Comparison of ENCODE assay signal across 12 cellular contexts in the genomic region with DNA sequence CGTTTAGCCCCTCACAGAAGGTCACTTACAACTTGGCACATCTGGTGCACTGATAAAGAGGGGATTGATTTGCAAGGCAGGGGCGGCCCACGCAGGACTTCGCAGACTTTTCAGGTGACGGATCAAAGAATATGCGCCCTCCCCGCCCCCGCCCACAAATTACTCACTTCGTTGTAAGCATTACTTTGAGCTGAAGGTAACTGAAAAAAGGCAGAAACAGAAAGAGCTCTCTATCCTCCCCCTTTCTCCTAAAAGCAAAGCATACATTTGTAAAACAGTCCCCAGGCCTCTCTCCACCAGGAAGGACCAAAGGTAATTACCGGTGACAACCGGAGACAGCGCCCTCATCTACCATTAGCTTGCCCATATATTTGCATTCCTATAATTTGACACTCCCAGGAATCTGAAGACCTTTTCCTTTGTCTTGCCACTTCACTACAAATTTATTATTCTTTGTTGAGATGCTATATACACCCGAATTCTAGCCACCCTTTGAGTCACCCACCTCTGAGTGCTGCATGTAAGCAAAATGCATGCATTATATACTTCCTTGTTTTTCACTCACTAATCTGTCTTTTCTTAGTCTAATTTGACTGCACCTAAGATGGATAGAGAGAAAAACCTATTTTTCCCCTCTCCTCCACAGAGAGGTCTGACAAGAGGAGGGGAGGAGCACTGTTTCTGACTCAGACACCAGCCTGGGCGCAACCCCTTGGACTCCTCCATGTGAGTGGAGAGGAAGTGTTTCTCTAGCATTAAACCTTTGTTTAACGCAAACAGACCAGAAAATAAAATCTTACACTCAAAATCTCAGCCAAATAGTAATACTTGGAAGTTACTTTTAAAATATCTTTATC.
A peak's percentile ranks its signal among the peaks of the same experiment; 100 is the strongest.
DNase-seq lines count a peak whose midpoint lies in the region; ATAC-seq and TF ChIP-seq lines count a peak whose summit lies in the region.
"Had no signal": no experiment of that assay in that cellular context is flagged by ENCODE, and none has a peak within 500 bp of the region (broad histone marks: within the 10 kb centered on the region; RNA-seq: fewer than 3 reads in every experiment).

No MANE protein-coding gene starts in this region.

- no peaks in the 10 kb centered on the region for H3K36me3 ChIP-seq in neural progenitor cell
- H3K36me3 ChIP-seq: ascending aorta, esophagus squamous epithelium had no signal

- H3K4me3 Mint-ChIP-seq in neural progenitor cell: no peak overlapping the region

- peaks cover 12% of the 10 kb centered on the region for H3K4me1 Mint-ChIP-seq in neural progenitor cell

- H3K36me3 Mint-ChIP-seq in neural progenitor cell: no peaks in the 10 kb centered on the region

- no peak overlapping the region for H3K27ac ChIP-seq in neural progenitor cell
- H3K27ac ChIP-seq: ascending aorta, esophagus squamous epithelium had no signal

- no peaks in the 10 kb centered on the region for H3K9me3 ChIP-seq in neural progenitor cell (ENCODE audit: low read depth)
- H3K9me3 ChIP-seq: ascending aorta, esophagus squamous epithelium had no signal

- H3K4me3 ChIP-seq in neural progenitor cell: no peak overlapping the region
- H3K4me3 ChIP-seq: ascending aorta, esophagus squamous epithelium had no signal

- H2AFZ ChIP-seq in neural progenitor cell (replicated peaks): no peak overlapping the region

- DNase-seq in activated CD4-positive, alpha-beta T cell treated with anti-CD3 and anti-CD28 coated beads for 1 hour: peak; percentile 20
- DNase-seq in activated CD4-positive, alpha-beta T cell treated with anti-CD3 and anti-CD28 coated beads, Interleukin-2, amount 50 U/mL, for 1 hour: no peak
- DNase-seq in activated naive CD4-positive, alpha-beta T cell treated with Interleukin-2 at 50 U/mL for 16 hours: peak; percentile 54
- DNase-seq in neural progenitor cell (ENCODE audit: low spot score) (no peak), LoVo (ENCODE audit: low spot score) (no peak), retina (no peak)
- DNase-seq in stimulated activated naive CD8-positive, alpha-beta T cell treated with anti-CD3 and anti-CD28 coated beads, Interleukin-15, Interleukin-2, amounts not matched to agents 100 U/mL and 50 U/mL, for 24 hours: peak; percentile 55
- DNase-seq: ACHN, esophagus squamous epithelium, NCI-H510A treated with DMSO at 0.1 percent for 48 hours had no signal

- H3K4me1 ChIP-seq in neural progenitor cell: peaks cover 3% of the 10 kb centered on the region
- H3K4me1 ChIP-seq: ascending aorta, esophagus squamous epithelium had no signal

- H3K27ac Mint-ChIP-seq in neural progenitor cell: peak overlapping the region; percentile 23

- H3K79me2 ChIP-seq in neural progenitor cell (ENCODE audit: low read depth): no peaks in the 10 kb centered on the region

- H3K9ac ChIP-seq in neural progenitor cell: no peak overlapping the region

- peaks cover 4% of the 10 kb centered on the region for H3F3A ChIP-seq in neural progenitor cell (ENCODE audit: low read depth)

- TF ChIP-seq CTCF in neural progenitor cell (IDR thresholded peaks at IDR 0.05): peak; percentile 33

- H3K4me2 ChIP-seq in neural progenitor cell: no peak overlapping the region

- peak; percentile 72 for ATAC-seq in stimulated activated naive CD8-positive, alpha-beta T cell treated with anti-CD3 and anti-CD28 coated beads, Interleukin-15, Interleukin-2, amounts not matched to agents 100 U/mL and 50 U/mL, for 24 hours
- ATAC-seq in esophagus mucosa: no peak

- H3K27me3 ChIP-seq in neural progenitor cell: no peaks in the 10 kb centered on the region
- H3K27me3 ChIP-seq: ascending aorta had no signal

- H3K27me3 Mint-ChIP-seq in neural progenitor cell (ENCODE audit: insufficient read depth, low read depth): peaks cover 6% of the 10 kb centered on the region

- H4K20me1 ChIP-seq in neural progenitor cell (ENCODE audit: low read depth): no peaks in the 10 kb centered on the region

- peaks cover 2% of the 10 kb centered on the region for H3K9me3 Mint-ChIP-seq in neural progenitor cell

Comparison
In these comparisons a context has a peak if more than half of its experiments do, and no peak if none do; other contexts are left out.
1. DNase-seq: peak in activated CD4-positive, alpha-beta T cell treated with anti-CD3 and anti-CD28 coated beads for 1 hour (single experiment), activated naive CD4-positive, alpha-beta T cell treated with Interleukin-2 at 50 U/mL for 16 hours (single experiment) and stimulated activated naive CD8-positive, alpha-beta T cell treated with anti-CD3 and anti-CD28 coated beads, Interleukin-15, Interleukin-2, amounts not matched to agents 100 U/mL and 50 U/mL, for 24 hours (single experiment); none in activated CD4-positive, alpha-beta T cell treated with anti-CD3 and anti-CD28 coated beads, Interleukin-2, amount 50 U/mL, for 1 hour (single experiment), neural progenitor cell (single experiment), LoVo (single experiment) and retina (single experiment).